Comparison of ENCODE assay signal across 11 cellular contexts in the genomic region with DNA sequence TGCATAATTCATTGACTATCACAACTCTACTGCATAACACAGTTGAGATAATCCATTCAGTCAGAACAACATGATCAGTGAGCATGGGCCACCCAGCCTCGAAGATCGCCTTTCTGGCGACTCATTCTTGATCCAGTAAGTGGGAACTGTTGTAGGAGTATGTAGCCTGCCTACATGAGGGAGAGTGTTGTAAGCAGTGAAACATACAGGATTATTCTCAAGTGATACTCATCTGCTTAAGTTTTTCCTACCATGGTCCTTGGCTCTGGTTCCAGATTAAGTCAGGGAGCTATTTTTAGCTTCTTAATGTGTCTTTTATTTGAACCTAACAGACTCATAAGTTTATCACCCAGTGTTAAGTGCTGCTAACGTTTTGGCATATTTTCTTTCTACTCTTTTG. TPM values are rescaled to one million over a fixed set of nuclear protein-coding genes. Genes with fewer than 3 reads are reported as not detected.
DNase-seq lines count a peak whose midpoint lies in the region; ATAC-seq, FAIRE-seq and TF ChIP-seq lines count a peak whose summit lies in the region.
"Had no signal": no experiment of that assay in that cellular context is flagged by ENCODE, and none has a peak within 500 bp of the region (broad histone marks: within the 10 kb centered on the region; RNA-seq: fewer than 3 reads in every experiment).

No MANE protein-coding gene starts in this region.

- no peak overlapping the region for H3K27ac ChIP-seq in A549
- peak overlapping the region in 6 of 10 donors; percentile 14 to 57 (median 42) for H3K27ac ChIP-seq in heart right ventricle
- H3K27ac ChIP-seq: ovary had no signal

- TF ChIP-seq CTCF in A549 (IDR thresholded peaks at IDR 0.05) (no peak), heart right ventricle (IDR thresholded peaks at IDR 0.05) (no peak), MCF 10A (IDR thresholded peaks at IDR 0.05; ENCODE audit: unreplicated experiment) (no peak)

- H3K27ac Mint-ChIP-seq in immature natural killer cell (no peak overlapping the region), MCF 10A (ENCODE audit: low read depth, unreplicated experiment) (no peak overlapping the region)

- H3K9me3 ChIP-seq in A549, result no peaks in the 10 kb centered on the region
- H3K9me3 ChIP-seq in heart right ventricle, result no peaks in the 10 kb centered on the region
- H3K9me3 ChIP-seq: adrenal gland, ovary had no signal

- intact Hi-C loops in heart right ventricle (cut with DNase I), result no loop called here
- intact Hi-C loops in MCF 10A (cut with micrococcal nuclease), result no loop called here

- POLR2A ChIA-PET in A549 (lab: Yijun Ruan, JAX) (interaction anchor here (0.7 kb wide), 1 partner anchor 22 kb away, joined by 3 read pairs; no protein-coding TSS in a partner anchor), MCF 10A (lab: Yijun Ruan, JAX) (interaction anchor here (0.7 to 3.2 kb wide), 7 partner anchors 9 to 457 kb away, joined by 3 to 19 read pairs (median 5); no protein-coding TSS in a partner anchor)

- H3K36me3 Mint-ChIP-seq in immature natural killer cell (peaks cover 4 to 29% (median 11%) of the 10 kb centered on the region in 3 donors), MCF 10A (ENCODE audit: insufficient read depth, unreplicated experiment) (peaks cover 89% of the 10 kb centered on the region)

- H3K4me1 ChIP-seq in A549 (peaks cover 47% of the 10 kb centered on the region), heart right ventricle (peaks cover 0 to 49% (median 40%) of the 10 kb centered on the region in 9 donors)

- H3K36me3 ChIP-seq in heart right ventricle, result peaks cover 0 to 100% (median 34%) of the 10 kb centered on the region in 9 donors
- H3K36me3 ChIP-seq: ovary had no signal

- TF ChIP-seq EP300 in A549 (IDR thresholded peaks at IDR 0.05), result no peak

- peaks cover 36 to 63% of the 10 kb centered on the region in 2 donors for H3K4me1 Mint-ChIP-seq in immature natural killer cell
- peaks cover 5% of the 10 kb centered on the region for H3K4me1 Mint-ChIP-seq in MCF 10A (ENCODE audit: insufficient read depth, unreplicated experiment)

- H3K4me3 Mint-ChIP-seq in immature natural killer cell (no peak overlapping the region), MCF 10A (ENCODE audit: unreplicated experiment) (no peak overlapping the region)

- H3K9me3 Mint-ChIP-seq in immature natural killer cell, result no peaks in the 10 kb centered on the region
- no peaks in the 10 kb centered on the region for H3K9me3 Mint-ChIP-seq in MCF 10A (ENCODE audit: unreplicated experiment)

- no peak for DNase-seq in A549 (ENCODE audit: low read depth in 1 of 2, low spot score in 1 of 2)
- no peak for DNase-seq in GM19239 (ENCODE audit: insufficient read length, low spot score)
- peak; percentile 38 for DNase-seq in astrocyte of the hippocampus (ENCODE audit: low read depth, low spot score)
- DNase-seq in heart right ventricle, result no peak
- DNase-seq in NCI-H446 (lab: John Stamatoyannopoulos, UW), result no peak
- no peak for DNase-seq in immature natural killer cell
- no peak for DNase-seq in MCF 10A (ENCODE audit: unreplicated experiment)
- DNase-seq: DND-41, ovary had no signal

- 75% methylated on average over 4 of the region's 4 CpGs for WGBS in A549 (ENCODE audit: missing lambda C conversion rate)
- 44 to 56% methylated on average over 4 of the region's 4 CpGs for WGBS in heart right ventricle, 2 donors

- BruUV-seq in MCF 10A (replicated peaks; lab: Mats Ljungman, UMichigan), result no TSS peak

- CTCF ChIA-PET in A549 (lab: Yijun Ruan, JAX) (interaction anchor here (0.6 to 1.8 kb wide), 2 partner anchors 8 to 12 kb away, joined by 3 to 4 read pairs; no protein-coding TSS in a partner anchor), MCF 10A (lab: Yijun Ruan, JAX) (interaction anchor here (0.6 to 1.1 kb wide), 2 partner anchors 12 to 505 kb away, joined by 3 read pairs; no protein-coding TSS in a partner anchor)

- H3K27me3 Mint-ChIP-seq in immature natural killer cell (ENCODE audit: low read depth in 3 of 3) (no peaks in the 10 kb centered on the region), MCF 10A (ENCODE audit: insufficient read depth, unreplicated experiment) (no peaks in the 10 kb centered on the region)

- H3K27me3 ChIP-seq in heart right ventricle, result no peaks in the 10 kb centered on the region
- H3K27me3 ChIP-seq: adrenal gland, ovary had no signal

- 0 out of 3 replicates have a peak overlapping the region, but pooled peaks have one; percentile 6 for H3K4me2 ChIP-seq in A549

- no peak for TF ChIP-seq POLR2A in A549 (IDR thresholded peaks at IDR 0.05; ENCODE audit: low read length)

- H3K4me3 ChIP-seq in A549 (no peak overlapping the region), heart right ventricle (no peak overlapping the region)
- H3K4me3 ChIP-seq: adrenal gland, ovary had no signal

- no peak for FAIRE-seq in A549 (lab: Jason Lieb, UNC)
- peak; percentile 28 for FAIRE-seq in GM19239 (lab: Jason Lieb, UNC)

- TF ChIP-seq RAD21 in A549 (conservative IDR thresholded peaks at IDR 0.05 in 1 of 2, IDR thresholded peaks at IDR 0.05 in 1 of 2), result no peak

- ATAC-seq in A549 (peak in 1 of 2 experiments; percentile 42; a peak in 2 of 6 replicates), heart right ventricle (peak in 6 of 8 donors; percentile 58 to 87 (median 82)), GM18502 (IDR thresholded peaks at IDR 0.05; ENCODE audit: poor library complexity, unreplicated experiment) (no peak)

TF ChIP-seq in A549, 52 proteins besides CTCF, POLR2A, EP300 and RAD21:
- TF ChIP-seq MAFK (IDR thresholded peaks at IDR 0.05; ENCODE audit: partially characterized antibody) (no peak), HOXB13 (CRISPR knock-in tag; IDR thresholded peaks at IDR 0.05; ENCODE audit: low read depth) (no peak), KDM5A (IDR thresholded peaks at IDR 0.05) (no peak), CBX8 (IDR thresholded peaks at IDR 0.05) (no peak), RARB (CRISPR knock-in tag; IDR thresholded peaks at IDR 0.05) (no peak), RNF2 (IDR thresholded peaks at IDR 0.05; ENCODE audit: borderline replicate concordance, low read depth) (no peak), ELK1 (IDR thresholded peaks at IDR 0.05; ENCODE audit: low read depth, low read length) (no peak), NFE2L2 (conservative IDR thresholded peaks at IDR 0.05; ENCODE audit: low read length) (no peak), E2F6 (IDR thresholded peaks at IDR 0.05; ENCODE audit: borderline replicate concordance, low read depth) (no peak), TFCP2L1 (CRISPR knock-in tag; IDR thresholded peaks at IDR 0.05) (no peak), EHMT2 (IDR thresholded peaks at IDR 0.05; ENCODE audit: low read depth) (no peak), POLR2AphosphoS2 (conservative IDR thresholded peaks at IDR 0.05; ENCODE audit: low read length) (no peak)

RNA-seq across cellular contexts. Expression of gene TNPO1, which starts 44.0 kb away (rescaled TPM):
- polyA plus RNA-seq in A549 (2011; rRNA removed), result 286 and 350 TPM in 2 replicates
- 53.6 and 55.5 TPM in 2 replicates for polyA plus RNA-seq in A549 (2012; cell fraction: cytosol; rRNA removed)
- 26.6 and 39.4 TPM in 2 replicates for polyA plus RNA-seq in A549 (2012; cell fraction: nucleus; rRNA removed)
- polyA plus RNA-seq in A549 (2017; fragmentation: RNase III; extraction: RNeasy Plus Mini Kit Qiagen cat#74134 plus additional on column Dnase treatment), result 199 to 253 TPM (median 231 TPM) in 3 replicates
- polyA minus RNA-seq in A549 (2011; rRNA and poly(A)+ RNA removed), result 355 and 454 TPM in 2 replicates
- 10 to 100 TPM; 55.5 to 78.0 (median 70.4) TPM for total RNA-seq in heart right ventricle
- polyA plus RNA-seq in heart right ventricle, result 10 to 100 TPM in 1 of 2 donors, 1 to 10 TPM in 1; 5.3 to 12.6 TPM
- 10 to 100 TPM; 40.4 to 58.8 (median 51.2) TPM for polyA plus RNA-seq in immature natural killer cell
- 147 and 167 TPM in 2 replicates for total RNA-seq in MCF 10A (2022)

Comparison
In these comparisons a context has a peak if more than half of its experiments do, and no peak if none do; other contexts are left out.
1. H3K27ac ChIP-seq: peak in heart right ventricle (6 of 10); none in A549 (0 of 2).